ENCODE assay signal across 27 cellular contexts in genomic region chr2:237218756-237219155, GRCh38.
DNase-seq lines count a peak whose midpoint lies in the region; ATAC-seq, FAIRE-seq and TF ChIP-seq lines count a peak whose summit lies in the region.
"Had no signal": no experiment of that assay in that cellular context is flagged by ENCODE, and none has a peak within 500 bp of the region (broad histone marks: within the 10 kb centered on the region; RNA-seq: fewer than 3 reads in every experiment).

No MANE protein-coding gene starts in this region.

- H2BK5ac ChIP-seq in mesenchymal stem cell (ENCODE audit: low read depth, low read length, poor library complexity, severe bottlenecking): no peak overlapping the region

- no peak overlapping the region for H4K91ac ChIP-seq in mesenchymal stem cell (ENCODE audit: low read length)

- no peaks in the 10 kb centered on the region for H4K20me1 ChIP-seq in astrocyte (ENCODE audit: insufficient read depth, low read length)

- peak overlapping the region in 7 of 10 donors; percentile 7 to 75 (median 30) for H3K27ac ChIP-seq in heart right ventricle
- H3K27ac ChIP-seq in heart left ventricle: peak overlapping the region in 5 of 12 donors; percentile 24 to 58 (median 36)
- H3K27ac ChIP-seq in astrocyte (ENCODE audit: low read depth, low read length): peak overlapping the region; percentile 61
- peak overlapping the region; percentile 54 for H3K27ac ChIP-seq in mesenchymal stem cell (ENCODE audit: low read length, poor library complexity, severe bottlenecking)
- peak overlapping the region in 2 of 4 donors; percentile 40 to 62 for H3K27ac ChIP-seq in tibial nerve
- H3K27ac ChIP-seq: lower lobe of right lung had no signal

- H3K79me2 ChIP-seq in astrocyte (ENCODE audit: insufficient read depth, low read length): no peaks in the 10 kb centered on the region

- H3K18ac ChIP-seq in mesenchymal stem cell (ENCODE audit: low read depth in 1 of 2, low read length in 2 of 2): no peak overlapping the region

- peak overlapping the region; percentile 87 for H3K27ac Mint-ChIP-seq in astrocyte (ENCODE audit: unreplicated experiment)
- H3K27ac Mint-ChIP-seq: activated CD4-positive, alpha-beta memory T cell treated with anti-CD3 and anti-CD28 coated beads, Interleukin-2, amount 10 ng/mL, durations not matched to agents 7 days and 5 days; activated naive CD8-positive, alpha-beta T cell treated with anti-CD3 and anti-CD28 coated beads, Interleukin-2, amount 50 U/mL, for 24 hours had no signal

- H3K27me3 Mint-ChIP-seq in astrocyte (ENCODE audit: low read depth, unreplicated experiment): no peaks in the 10 kb centered on the region

- no peaks in the 10 kb centered on the region for H3K79me1 ChIP-seq in mesenchymal stem cell (replicated peaks; ENCODE audit: low read length, poor library complexity, severe bottlenecking)

- ATAC-seq in heart right ventricle (no peak), heart left ventricle (no peak), GM21717 (IDR thresholded peaks at IDR 0.05; ENCODE audit: unreplicated experiment) (no peak)
- ATAC-seq: A549; activated naive CD8-positive, alpha-beta T cell treated with anti-CD3 and anti-CD28 coated beads, Interleukin-2, amount 50 U/mL, for 24 hours; lower lobe of right lung had no signal

- no peak overlapping the region for H2BK15ac ChIP-seq in mesenchymal stem cell (ENCODE audit: low read depth, poor library complexity, severe bottlenecking)

- no peaks in the 10 kb centered on the region for H3K9me3 ChIP-seq in heart right ventricle
- H3K9me3 ChIP-seq in heart left ventricle: no peaks in the 10 kb centered on the region
- H3K9me3 ChIP-seq in astrocyte (ENCODE audit: insufficient read depth, low read depth, low read length): no peaks in the 10 kb centered on the region
- no peaks in the 10 kb centered on the region for H3K9me3 ChIP-seq in mesenchymal stem cell (ENCODE audit: control insufficient read depth, low read length)
- H3K9me3 ChIP-seq in tibial nerve: no peaks in the 10 kb centered on the region
- H3K9me3 ChIP-seq: A549, lower lobe of right lung had no signal

- in situ Hi-C loops in KBM-7 (cut with MboI; ENCODE audit: low pct_unique_long_range_greater_than_20kb, low sequenced_read_pairs): no loop called here

- no peak overlapping the region for H3K4me3 ChIP-seq in heart right ventricle
- no peak overlapping the region for H3K4me3 ChIP-seq in heart left ventricle
- H3K4me3 ChIP-seq in astrocyte (ENCODE audit: insufficient read depth, low read depth, low read length): no peak overlapping the region
- H3K4me3 ChIP-seq in mesenchymal stem cell (ENCODE audit: insufficient read depth in 1 of 2, low read depth in 1 of 2, low read length in 2 of 2): no peak overlapping the region
- no peak overlapping the region for H3K4me3 ChIP-seq in tibial nerve
- H3K4me3 ChIP-seq: A549, lower lobe of right lung had no signal

- no peak for DNase-seq in heart right ventricle
- DNase-seq in heart left ventricle: no peak
- peak; percentile 36 for DNase-seq in astrocyte (ENCODE audit: low read depth)
- DNase-seq in mesenchymal stem cell: no peak
- no peak for DNase-seq in head of caudate nucleus
- no peak for DNase-seq in KBM-7
- no peak for DNase-seq in tibial nerve (ENCODE audit: low spot score in 2 of 2)
- DNase-seq: activated CD4-positive, alpha-beta memory T cell treated with anti-CD3 and anti-CD28 coated beads, Interleukin-2, amount 10 ng/mL, durations not matched to agents 7 days and 5 days; activated effector memory CD4-positive, alpha-beta T cell treated with anti-CD3 and anti-CD28 coated beads, Interleukin-2, amount 50 U/mL, for 16 hours; activated naive CD8-positive, alpha-beta T cell treated with anti-CD3 and anti-CD28 coated beads, Interleukin-2, amount 50 U/mL, for 24 hours; activated T-cell treated with anti-CD3 and anti-CD28 coated beads for 4 hours; C1 segment of cervical spinal cord; dermis blood vessel endothelial cell; DND-41; lower lobe of right lung; NCI-H1105 treated with DMSO at 0.1 percent for 48 hours; NCI-H2081 treated with DMSO at 0.1 percent for 48 hours; NCI-H524; stimulated activated CD4-positive, alpha-beta T cell treated with anti-CD3 and anti-CD28 coated beads, Interleukin-2, amount 100 ng/mL, for 48 hours; stimulated activated naive CD4-positive, alpha-beta T cell had no signal

- TF ChIP-seq POLR2A in heart left ventricle (IDR thresholded peaks at IDR 0.05): no peak
- TF ChIP-seq POLR2A in tibial nerve (IDR thresholded peaks at IDR 0.05): no peak

- 70 to 72% methylated on average over 2 of the region's 2 CpGs for WGBS in heart right ventricle, 2 donors
- WGBS in heart left ventricle, 4 donors: 63 to 79% (median 77%) methylated on average over 2 of the region's 2 CpGs
- 82% methylated on average over 1 of the region's 2 CpGs for WGBS in mesenchymal stem cell
- 56 to 65% methylated on average over 2 of the region's 2 CpGs for WGBS in tibial nerve, 2 donors

- TF ChIP-seq CTCF in heart right ventricle (IDR thresholded peaks at IDR 0.05) (no peak), heart left ventricle (IDR thresholded peaks at IDR 0.05) (no peak), astrocyte (IDR thresholded peaks at IDR 0.05; ENCODE audit: insufficient read depth, low read depth, low read length) (no peak), tibial nerve (IDR thresholded peaks at IDR 0.05) (no peak)

- H3K36me3 ChIP-seq in heart right ventricle (no peaks in the 10 kb centered on the region), heart left ventricle (no peaks in the 10 kb centered on the region), astrocyte (ENCODE audit: insufficient read depth, low read length) (no peaks in the 10 kb centered on the region), mesenchymal stem cell (ENCODE audit: control insufficient read depth in 1 of 2, insufficient read depth in 2 of 2, low read depth in 1 of 2, low read length in 2 of 2) (no peaks in the 10 kb centered on the region), tibial nerve (no peaks in the 10 kb centered on the region)
- H3K36me3 ChIP-seq: lower lobe of right lung had no signal

- H3K4me1 ChIP-seq in heart right ventricle (peaks cover 4 to 29% (median 13%) of the 10 kb centered on the region in 9 donors), heart left ventricle (peaks cover 0 to 37% (median 5%) of the 10 kb centered on the region in 12 donors), astrocyte (ENCODE audit: insufficient read depth, low read length) (peaks cover 41% of the 10 kb centered on the region), mesenchymal stem cell (ENCODE audit: control insufficient read depth, insufficient read depth, low read depth, low read length) (peaks cover 22% of the 10 kb centered on the region), tibial nerve (peaks cover 0 to 40% (median 7%) of the 10 kb centered on the region in 4 donors)

- H4K8ac ChIP-seq in mesenchymal stem cell (ENCODE audit: low read length): no peak overlapping the region

- H3K14ac ChIP-seq in mesenchymal stem cell (ENCODE audit: low read length in 2 of 2): no peak overlapping the region

- no peak overlapping the region for H2BK12ac ChIP-seq in mesenchymal stem cell (ENCODE audit: low read length in 2 of 2)

- H3K9ac ChIP-seq in astrocyte (ENCODE audit: low read length): peak overlapping the region; percentile 28
- H3K9ac ChIP-seq in mesenchymal stem cell (ENCODE audit: low read length): peak overlapping the region; percentile 68

- no peaks in the 10 kb centered on the region for H3K9me3 Mint-ChIP-seq in astrocyte (ENCODE audit: unreplicated experiment)
- H3K9me3 Mint-ChIP-seq: activated CD4-positive, alpha-beta memory T cell treated with anti-CD3 and anti-CD28 coated beads, Interleukin-2, amount 10 ng/mL, durations not matched to agents 7 days and 5 days; activated naive CD8-positive, alpha-beta T cell treated with anti-CD3 and anti-CD28 coated beads, Interleukin-2, amount 50 U/mL, for 24 hours had no signal

- H3K23ac ChIP-seq in mesenchymal stem cell (ENCODE audit: low read length in 2 of 2): no peak overlapping the region

- no peaks in the 10 kb centered on the region for H3K36me3 Mint-ChIP-seq in astrocyte (ENCODE audit: low read depth, unreplicated experiment)

- peak; percentile 82 for FAIRE-seq in astrocyte (lab: Jason Lieb, UNC)
- FAIRE-seq: A549, endothelial cell of umbilical vein, frontal cortex, GM12892, keratinocyte, RCC 7860 had no signal

- TF ChIP-seq EP300 in tibial nerve (IDR thresholded peaks at IDR 0.05): no peak

- H3K27me3 ChIP-seq in heart right ventricle: peaks cover 0 to 3% (median 0%) of the 10 kb centered on the region in 7 donors
- H3K27me3 ChIP-seq in heart left ventricle: no peaks in the 10 kb centered on the region
- no peaks in the 10 kb centered on the region for H3K27me3 ChIP-seq in astrocyte (ENCODE audit: insufficient read depth, low read length)
- no peaks in the 10 kb centered on the region for H3K27me3 ChIP-seq in mesenchymal stem cell (ENCODE audit: control insufficient read depth in 1 of 2, insufficient read depth in 1 of 2, low read length in 2 of 2)
- no peaks in the 10 kb centered on the region for H3K27me3 ChIP-seq in tibial nerve

- H2BK120ac ChIP-seq in mesenchymal stem cell (ENCODE audit: low read depth, low read length): no peak overlapping the region

- H3K4me1 Mint-ChIP-seq in astrocyte (ENCODE audit: low read depth, unreplicated experiment): peaks cover 38% of the 10 kb centered on the region
- H3K4me1 Mint-ChIP-seq: activated CD4-positive, alpha-beta memory T cell treated with anti-CD3 and anti-CD28 coated beads, Interleukin-2, amount 10 ng/mL, durations not matched to agents 7 days and 5 days; activated naive CD8-positive, alpha-beta T cell treated with anti-CD3 and anti-CD28 coated beads, Interleukin-2, amount 50 U/mL, for 24 hours had no signal

- H2AK5ac ChIP-seq in mesenchymal stem cell (ENCODE audit: low read length, severe bottlenecking): no peak overlapping the region

- H2AFZ ChIP-seq in astrocyte (ENCODE audit: low read depth, low read length): no peak overlapping the region
- H2AFZ ChIP-seq in mesenchymal stem cell (ENCODE audit: low read depth, low read length): no peak overlapping the region

- H3K4me2 ChIP-seq in astrocyte (ENCODE audit: low read length): peak overlapping the region; percentile 13
- H3K4me2 ChIP-seq in mesenchymal stem cell (ENCODE audit: low read length, poor library complexity, severe bottlenecking): no peak overlapping the region
- H3K4me2 ChIP-seq: A549 had no signal

- intact Hi-C loops in heart right ventricle (cut with DNase I): loop anchor here in 1 of 10 donors (2.0 kb wide), 1 partner anchor 48 kb away; no protein-coding TSS in a partner anchor
- intact Hi-C loops in heart left ventricle (cut with DNase I): no loop called here
- intact Hi-C loops in head of caudate nucleus (cut with DNase I): no loop called here

- peak overlapping the region; percentile 4 for H3K4me3 Mint-ChIP-seq in astrocyte (ENCODE audit: unreplicated experiment)
- H3K4me3 Mint-ChIP-seq: activated CD4-positive, alpha-beta memory T cell treated with anti-CD3 and anti-CD28 coated beads, Interleukin-2, amount 10 ng/mL, durations not matched to agents 7 days and 5 days; activated naive CD8-positive, alpha-beta T cell treated with anti-CD3 and anti-CD28 coated beads, Interleukin-2, amount 50 U/mL, for 24 hours had no signal

- H3K4ac ChIP-seq in mesenchymal stem cell (ENCODE audit: low read depth in 1 of 2, low read length in 2 of 2): no peak overlapping the region
